Comparison of ENCODE assay signal across 1 cellular context in the genomic region with DNA sequence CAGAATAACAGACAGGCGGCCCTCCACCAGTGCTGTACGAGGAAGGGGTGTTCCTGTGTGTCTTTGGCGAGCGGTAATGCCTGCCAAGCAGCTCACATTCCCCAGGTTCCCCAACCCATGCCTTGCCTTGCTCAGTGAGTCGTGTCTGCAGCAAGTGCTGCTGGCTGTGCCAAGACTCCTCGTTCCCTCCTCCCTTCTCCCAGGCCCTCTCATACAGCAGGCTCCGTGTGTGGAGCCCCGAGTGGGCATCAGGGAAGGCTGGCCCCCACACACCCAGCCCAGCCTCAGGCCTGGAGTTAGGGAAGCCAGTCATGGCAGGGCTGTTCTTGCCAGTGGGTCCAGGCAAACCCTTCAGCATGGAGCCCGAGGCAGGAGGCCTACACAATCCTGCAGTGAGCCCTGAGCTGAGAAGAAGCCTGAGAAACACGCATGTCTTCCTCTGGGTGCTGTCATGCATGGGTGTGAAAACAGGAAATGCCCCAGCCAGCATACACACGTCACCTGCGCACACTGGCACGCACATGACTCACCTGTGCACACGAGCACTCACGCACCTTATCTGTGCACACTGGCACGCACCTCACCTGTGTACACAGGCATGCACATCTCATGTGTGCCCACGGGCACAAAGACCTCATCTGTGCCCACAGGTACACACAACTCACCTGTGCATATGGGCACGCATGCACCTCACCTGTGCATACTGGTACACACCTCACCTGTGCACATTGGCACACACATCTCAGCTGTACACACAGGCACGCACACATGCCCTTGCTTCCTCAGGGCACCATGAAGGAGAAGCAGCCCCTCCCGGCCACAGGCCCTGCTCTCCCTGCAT.
TF ChIP-seq lines count a peak whose summit lies in the region.

No MANE protein-coding gene starts in this region.

TF ChIP-seq in IMR-90, 13 proteins besides CTCF, POLR2A, EP300 and RAD21 (continued from another document):
- TF ChIP-seq, protein P1, sequence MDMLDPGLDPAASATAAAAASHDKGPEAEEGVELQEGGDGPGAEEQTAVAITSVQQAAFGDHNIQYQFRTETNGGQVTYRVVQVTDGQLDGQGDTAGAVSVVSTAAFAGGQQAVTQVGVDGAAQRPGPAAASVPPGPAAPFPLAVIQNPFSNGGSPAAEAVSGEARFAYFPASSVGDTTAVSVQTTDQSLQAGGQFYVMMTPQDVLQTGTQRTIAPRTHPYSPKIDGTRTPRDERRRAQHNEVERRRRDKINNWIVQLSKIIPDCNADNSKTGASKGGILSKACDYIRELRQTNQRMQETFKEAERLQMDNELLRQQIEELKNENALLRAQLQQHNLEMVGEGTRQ (IDR thresholded peaks at IDR 0.05; ENCODE audit: low read depth, low read length), result no peak
- TF ChIP-seq CHD1 (IDR thresholded peaks at IDR 0.05; ENCODE audit: low read depth, low read length), result no peak
- no peak for TF ChIP-seq MAFK (IDR thresholded peaks at IDR 0.05; ENCODE audit: low read depth, low read length)
- no peak for TF ChIP-seq FOS (IDR thresholded peaks at IDR 0.05; ENCODE audit: low read depth, low read length)
- TF ChIP-seq RFX5 (IDR thresholded peaks at IDR 0.05; ENCODE audit: low read depth, low read length), result no peak
